16 cellular contexts compared by ENCODE assay signal in the genomic region with DNA sequence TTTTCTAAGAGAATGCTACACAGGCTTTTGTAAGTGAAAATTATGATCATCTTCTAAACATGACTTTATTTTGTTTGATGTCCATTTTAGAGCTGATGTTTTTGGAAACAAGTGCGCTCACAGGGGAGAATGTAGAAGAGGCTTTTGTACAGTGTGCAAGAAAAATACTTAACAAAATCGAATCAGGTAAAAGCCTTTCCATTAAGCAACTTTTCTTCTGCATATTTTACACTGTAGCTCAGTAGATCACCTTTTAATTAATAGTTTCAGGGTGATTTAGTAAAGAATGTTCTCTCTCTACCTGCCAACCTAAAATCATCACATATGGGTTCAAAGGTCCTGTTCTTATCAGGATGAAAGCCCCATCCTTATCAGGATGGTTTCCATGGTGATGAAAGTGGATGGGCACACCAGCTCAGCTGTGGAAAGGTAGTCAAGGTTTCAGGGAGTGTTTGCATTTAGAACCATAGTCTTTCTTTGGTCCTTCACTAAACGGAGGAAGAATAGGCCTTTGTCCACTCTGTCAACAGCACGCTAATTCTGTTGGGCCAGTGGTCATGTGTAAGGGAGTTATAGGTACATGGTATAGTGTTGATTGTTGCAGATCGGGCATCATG. TPM values are rescaled to one million over a fixed set of nuclear protein-coding genes. Genes with fewer than 3 reads are reported as not detected.
DNase-seq lines count a peak whose midpoint lies in the region; ATAC-seq and TF ChIP-seq lines count a peak whose summit lies in the region.
"Had no signal": no experiment of that assay in that cellular context is flagged by ENCODE, and none has a peak within 500 bp of the region (broad histone marks: within the 10 kb centered on the region; RNA-seq: fewer than 3 reads in every experiment).

No MANE protein-coding gene starts in this region.

- no peaks in the 10 kb centered on the region for H3K79me2 ChIP-seq in mesendoderm (ENCODE audit: control insufficient read depth, insufficient read depth, low read length)

- no peaks in the 10 kb centered on the region for H3K27me3 Mint-ChIP-seq in Caco-2 (ENCODE audit: insufficient read depth, unreplicated experiment)
- H3K27me3 Mint-ChIP-seq: CD8-positive, alpha-beta memory T cell; IgD-negative memory B cell had no signal

- no peaks in the 10 kb centered on the region for H3K9me3 Mint-ChIP-seq in Caco-2 (ENCODE audit: unreplicated experiment)
- H3K9me3 Mint-ChIP-seq: CD8-positive, alpha-beta memory T cell; IgD-negative memory B cell had no signal

- CTCF ChIA-PET in Caco-2 (lab: Charles Lee) = interaction anchor here (0.5 to 0.6 kb wide), 3 partner anchors 25 to 110 kb away, joined by 3 to 4 read pairs (median 3); no protein-coding TSS in a partner anchor

- peak; percentile 64 for ATAC-seq in left colon
- no peak for ATAC-seq in omental fat pad (ENCODE audit: low FRiP score)
- no peak for ATAC-seq in GM18505 (IDR thresholded peaks at IDR 0.05; ENCODE audit: unreplicated experiment)

- peaks cover 10% of the 10 kb centered on the region for H3K36me3 ChIP-seq in Caco-2 (ENCODE audit: control insufficient read depth, insufficient read depth, low read length)
- peaks cover 4% of the 10 kb centered on the region for H3K36me3 ChIP-seq in mesendoderm (ENCODE audit: control insufficient read depth, insufficient read depth, low read length)
- peaks cover 8% of the 10 kb centered on the region for H3K36me3 ChIP-seq in H7 (replicated peaks; ENCODE audit: control insufficient read depth, insufficient read depth, low read length)

- no TSS peak for BruUV-seq in Caco-2 (replicated peaks; lab: Mats Ljungman, UMichigan)

- H2AK5ac ChIP-seq in mesendoderm (ENCODE audit: low read length) = no peak overlapping the region

- no peak overlapping the region for H4K8ac ChIP-seq in mesendoderm (ENCODE audit: low read depth, low read length)

- H3K4me1 ChIP-seq in Caco-2 (peaks cover 49% of the 10 kb centered on the region), mesendoderm (ENCODE audit: control insufficient read depth, low read depth, low read length) (no peaks in the 10 kb centered on the region)

- no peak overlapping the region for H3K4me2 ChIP-seq in mesendoderm (ENCODE audit: low read length)
- H3K4me2 ChIP-seq: BLaER1 had no signal

- H3K79me1 ChIP-seq in mesendoderm (ENCODE audit: low read length) = no peaks in the 10 kb centered on the region

- POLR2A ChIA-PET in Caco-2 (lab: Charles Lee) = interaction anchor here (1.0 kb wide), 1 partner anchor 28 kb away, joined by 5 read pairs; the partner anchor contains the start of gene RAB4A

- H3K9me3 ChIP-seq in Caco-2 = no peaks in the 10 kb centered on the region
- H3K9me3 ChIP-seq: BLaER1 had no signal

- DNase-seq in Caco-2 (peak; percentile 84 to 88), NCI-H146 (lab: John Stamatoyannopoulos, UW) (peak; percentile 93), left colon (no peak), mesendoderm (peak; percentile 16), H7 (no peak), RPMI8226 (no peak), omental fat pad (ENCODE audit: low spot score) (no peak)
- DNase-seq: 8988T; AML-193; CD8-positive, alpha-beta memory T cell; DMS53; GF-D8; GM23248 had no signal

- peak overlapping the region; percentile 39 for H3K4me3 Mint-ChIP-seq in Caco-2 (ENCODE audit: unreplicated experiment)
- H3K4me3 Mint-ChIP-seq: CD8-positive, alpha-beta memory T cell; IgD-negative memory B cell had no signal

- TF ChIP-seq POLR2A in GM18505 (IDR thresholded peaks at IDR 0.05; ENCODE audit: borderline replicate concordance, extremely low read depth, insufficient read depth, insufficient read length) = no peak

- H3K4ac ChIP-seq in mesendoderm (ENCODE audit: low read depth, low read length) = no peak overlapping the region

- H3K23ac ChIP-seq in mesendoderm (ENCODE audit: low read length) = no peak overlapping the region

- WGBS in mesendoderm (ENCODE audit: extremely low coverage, insufficient coverage, low lambda C conversion rate) = no CpG with 5 or more reads among the region's 5 CpGs

- H2BK15ac ChIP-seq in mesendoderm (replicated peaks; ENCODE audit: low read depth) = no peak overlapping the region

- peak overlapping the region; percentile 90 for H3K27ac Mint-ChIP-seq in Caco-2 (ENCODE audit: unreplicated experiment)
- H3K27ac Mint-ChIP-seq: IgD-negative memory B cell had no signal

- no peak overlapping the region for H3K27ac ChIP-seq in mesendoderm (ENCODE audit: low read depth, low read length)
- H3K27ac ChIP-seq: BLaER1, GM23248 had no signal

- H3K18ac ChIP-seq in mesendoderm (ENCODE audit: low read length) = no peak overlapping the region

- H3K4me1 Mint-ChIP-seq in Caco-2 (ENCODE audit: low read depth, unreplicated experiment) = peaks cover 34% of the 10 kb centered on the region

- intact Hi-C loops in Caco-2 (cut with micrococcal nuclease; ENCODE audit: unreplicated experiment) = loop anchor here (1.0 to 2.0 kb wide), 2 partner anchors 26 to 44 kb away; partner anchors contain the start of gene CCSAP
- intact Hi-C loops in left colon (cut with DNase I, micrococcal nuclease) = no loop called here

- TF ChIP-seq CTCF in Caco-2 (IDR thresholded peaks at IDR 0.05; ENCODE audit: insufficient read depth in 1 of 2, low read depth in 1 of 2, low read length in 1 of 2, severe bottlenecking in 1 of 2, unreplicated experiment in 1 of 2) (no peak), omental fat pad (IDR thresholded peaks at IDR 0.05) (no peak)

- H3K27me3 ChIP-seq in Caco-2 (replicated peaks; ENCODE audit: control insufficient read depth, insufficient read depth, low read length) (no peaks in the 10 kb centered on the region), mesendoderm (ENCODE audit: insufficient read depth, low read length, poor library complexity) (no peaks in the 10 kb centered on the region), H7 (ENCODE audit: control insufficient read depth, insufficient read depth, low read length) (no peaks in the 10 kb centered on the region)
- H3K27me3 ChIP-seq: BLaER1 had no signal

- H2BK5ac ChIP-seq in mesendoderm (ENCODE audit: low read length) = no peak overlapping the region

- H3K4me3 ChIP-seq in Caco-2 (ENCODE audit: low read depth, low read length) (no peak overlapping the region), mesendoderm (ENCODE audit: low read length) (no peak overlapping the region), H7 (ENCODE audit: insufficient read depth, low read depth, low read length) (no peak overlapping the region)
- H3K4me3 ChIP-seq: BLaER1, GM23248 had no signal

- no peak overlapping the region for H3K9ac ChIP-seq in mesendoderm (ENCODE audit: low read length)
- H3K9ac ChIP-seq: BLaER1, GM23248 had no signal

- H3K36me3 Mint-ChIP-seq in Caco-2 (ENCODE audit: insufficient read depth, unreplicated experiment) = peaks cover 59% of the 10 kb centered on the region

- H3K56ac ChIP-seq in mesendoderm (ENCODE audit: low read length) = no peak overlapping the region

- H2BK120ac ChIP-seq in mesendoderm (ENCODE audit: low read depth, low read length) = no peak overlapping the region

- H4K5ac ChIP-seq in mesendoderm (ENCODE audit: low read length) = no peak overlapping the region

RNA-seq across cellular contexts. Expression of gene RAB4A, which starts 28.1 kb away (rescaled TPM):
- total RNA-seq in Caco-2 (2022) (98.9 and 111 TPM in 2 replicates), left colon (10 to 100 TPM; 91.1 to 95.7 TPM), omental fat pad (10 to 100 TPM; 20.5 to 30.9 (median 30.0) TPM)
- polyA plus RNA-seq in mesendoderm (2013, experiment 1 of 2) = 24.8 TPM
- polyA plus RNA-seq in mesendoderm (2013, experiment 2 of 2) = 24.2 TPM
- total RNA-seq in H7 (2014; rRNA removed; shearing (Covaris generic)) = 47.0 and 60.7 TPM in 2 replicates

RNA-seq across cellular contexts. Expression of gene CCSAP, which starts 43.9 kb away (rescaled TPM):
- total RNA-seq in Caco-2 (2022) (11.3 and 11.5 TPM in 2 replicates), left colon (1 to 10 TPM; 2.1 to 2.7 TPM), omental fat pad (1 to 10 TPM; 2.5 to 6.0 (median 4.4) TPM)
- 5.1 TPM for polyA plus RNA-seq in mesendoderm (2013, experiment 1 of 2)
- 5.3 TPM for polyA plus RNA-seq in mesendoderm (2013, experiment 2 of 2)
- 8.6 and 12.8 TPM in 2 replicates for total RNA-seq in H7 (2014; rRNA removed; shearing (Covaris generic))

Comparison
In these comparisons a context has a peak if more than half of its experiments do, and no peak if none do; other contexts are left out.
1. DNase-seq: peak in Caco-2 (2 of 2), NCI-H146 (single experiment) and mesendoderm (single experiment); none in left colon (0 of 2), H7 (single experiment), RPMI8226 (single experiment) and omental fat pad (single experiment).